In the genomic region with DNA sequence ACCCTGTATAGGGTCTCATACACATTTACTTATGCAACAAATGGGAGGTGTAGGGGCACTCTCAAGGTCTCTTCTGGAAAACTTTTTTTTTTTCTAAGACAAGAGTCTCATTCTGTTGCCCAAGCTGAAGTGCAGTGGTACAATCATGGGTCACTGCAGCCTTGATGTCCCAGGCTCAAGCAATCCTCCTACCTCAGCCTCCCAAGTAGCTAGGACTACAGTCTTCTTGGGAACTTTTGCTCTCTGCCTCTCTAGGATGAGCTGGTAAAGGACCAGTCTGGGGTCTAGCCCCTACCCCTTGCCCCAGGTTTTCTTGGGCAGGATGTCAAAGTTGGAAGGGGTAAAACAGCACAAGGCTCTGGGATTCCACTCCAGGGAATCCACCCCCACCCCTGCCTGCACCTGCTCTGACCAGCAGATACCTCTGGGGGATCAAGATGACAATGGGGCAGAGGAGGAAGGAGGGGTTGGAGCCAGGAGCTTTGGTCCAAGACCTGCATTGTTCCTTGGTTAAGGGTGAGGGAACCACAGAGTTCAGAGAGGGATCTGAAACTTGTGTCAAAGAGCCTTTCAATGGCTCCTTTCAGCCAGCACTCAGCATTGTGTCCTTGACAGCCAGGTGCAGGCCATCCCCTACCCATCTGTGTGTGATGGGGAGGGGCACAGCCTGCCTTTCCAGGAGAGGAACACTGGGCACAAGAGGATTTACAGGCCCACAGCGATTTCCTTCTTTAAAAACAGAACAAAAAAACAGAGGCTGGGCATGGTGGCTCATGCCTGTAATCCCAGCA, we compare ENCODE assay signal across 9 cellular contexts. TPM values are rescaled to one million over a fixed set of nuclear protein-coding genes. Genes with fewer than 3 reads are reported as not detected.
A peak's percentile ranks its signal among the peaks of the same experiment; 100 is the strongest.
DNase-seq lines count a peak whose midpoint lies in the region; ATAC-seq and TF ChIP-seq lines count a peak whose summit lies in the region.
"Had no signal": no experiment of that assay in that cellular context is flagged by ENCODE, and none has a peak within 500 bp of the region (broad histone marks: within the 10 kb centered on the region; RNA-seq: fewer than 3 reads in every experiment).

No MANE protein-coding gene starts in this region.

- BruUV-seq in Panc1 (replicated peaks; lab: Mats Ljungman, UMichigan), result no TSS peak

- TF ChIP-seq EP300 in transverse colon (IDR thresholded peaks at IDR 0.05; ENCODE audit: low read depth), result no peak

- CTCF ChIA-PET in Panc1 (lab: Charles Lee), result no interaction called here

- H3K27ac ChIP-seq in cardiac muscle cell (peak overlapping the region; percentile 73), Panc1 (ENCODE audit: low read length) (peak overlapping the region; percentile 36), hepatocyte (no peak overlapping the region), transverse colon (peak overlapping the region; percentile 8 to 98 (median 78))

- H3K4me1 ChIP-seq in cardiac muscle cell (ENCODE audit: low read depth) (peaks cover 68% of the 10 kb centered on the region), Panc1 (ENCODE audit: control insufficient read depth, insufficient read depth, low read length) (peaks cover 77% of the 10 kb centered on the region), hepatocyte (ENCODE audit: insufficient read depth) (peaks cover 75% of the 10 kb centered on the region), transverse colon (peaks cover 83 to 100% (median 91%) of the 10 kb centered on the region in 4 donors)

- peaks cover 99% of the 10 kb centered on the region for H3K79me2 ChIP-seq in hepatocyte

- peaks cover 99% of the 10 kb centered on the region for H4K20me1 ChIP-seq in hepatocyte (ENCODE audit: insufficient read depth, poor library complexity, severe bottlenecking)

- 36% methylated on average over 1 of the region's 1 CpG for WGBS in hepatocyte (ENCODE audit: low lambda C conversion rate, missing lambda C conversion rate)
- 33% methylated on average over 1 of the region's 1 CpG; no CpG with 5 or more reads in 1 of the 2 donors for WGBS in transverse colon (ENCODE audit: low coverage in 1 of 2), 2 donors

- no peak for TF ChIP-seq POLR2A in transverse colon (IDR thresholded peaks at IDR 0.05)

- ATAC-seq in Right ventricle myocardium superior (ENCODE audit: poor library complexity) (no peak), Panc1 (no peak), omental fat pad (ENCODE audit: low FRiP score) (no peak)

- H3K4me2 ChIP-seq in hepatocyte, result peak overlapping the region; percentile 24

- H3K27me3 ChIP-seq in cardiac muscle cell, result no peaks in the 10 kb centered on the region
- H3K27me3 ChIP-seq in Panc1 (ENCODE audit: control insufficient read depth, insufficient read depth, low read length), result no peaks in the 10 kb centered on the region
- H3K27me3 ChIP-seq in hepatocyte, result no peaks in the 10 kb centered on the region
- no peaks in the 10 kb centered on the region for H3K27me3 ChIP-seq in transverse colon

- no peaks in the 10 kb centered on the region for H3K9me3 ChIP-seq in cardiac muscle cell (ENCODE audit: low read depth)
- no peaks in the 10 kb centered on the region for H3K9me3 ChIP-seq in Panc1 (ENCODE audit: control insufficient read depth, insufficient read depth, low read depth, low read length)
- H3K9me3 ChIP-seq in hepatocyte (ENCODE audit: low read depth), result no peaks in the 10 kb centered on the region
- no peaks in the 10 kb centered on the region for H3K9me3 ChIP-seq in transverse colon

- no peak for DNase-seq in cardiac muscle cell (ENCODE audit: low read depth in 1 of 2, low spot score in 1 of 2)
- DNase-seq in Right ventricle myocardium superior, result no peak
- no peak for DNase-seq in Panc1 (ENCODE audit: low read depth, low spot score)
- DNase-seq in hepatocyte (ENCODE audit: low spot score), result no peak
- no peak for DNase-seq in transverse colon
- no peak for DNase-seq in HPDE6-E6E7 (ENCODE audit: extremely low spot score)
- DNase-seq in effector CD8-positive, alpha-beta T cell (lab: John Stamatoyannopoulos, UW), result no peak
- no peak for DNase-seq in omental fat pad (ENCODE audit: low spot score)
- DNase-seq: HCEC 1CT had no signal

- H3K36me3 ChIP-seq in cardiac muscle cell (peaks cover 1% of the 10 kb centered on the region), Panc1 (ENCODE audit: control insufficient read depth, insufficient read depth, low read length) (no peaks in the 10 kb centered on the region), hepatocyte (replicated peaks; ENCODE audit: insufficient read depth, low read depth) (no peaks in the 10 kb centered on the region), transverse colon (no peaks in the 10 kb centered on the region)

- intact Hi-C loops in Right ventricle myocardium superior (cut with DNase I), result no loop called here
- intact Hi-C loops in Panc1 (cut with micrococcal nuclease; ENCODE audit: unreplicated experiment), result no loop called here
- intact Hi-C loops in transverse colon (cut with DNase I; ENCODE audit: low total_unique reads), result no loop called here

- no peaks in the 10 kb centered on the region for H3K9me2 ChIP-seq in hepatocyte (replicated peaks; ENCODE audit: insufficient read depth)

- TF ChIP-seq CTCF in cardiac muscle cell (IDR thresholded peaks at IDR 0.05; ENCODE audit: low read depth, low read length), result no peak
- TF ChIP-seq CTCF in Panc1 (IDR thresholded peaks at IDR 0.05), result no peak
- no peak for TF ChIP-seq CTCF in hepatocyte (IDR thresholded peaks at IDR 0.05; ENCODE audit: poor library complexity)
- no peak for TF ChIP-seq CTCF in transverse colon (IDR thresholded peaks at IDR 0.05)
- no peak for TF ChIP-seq CTCF in omental fat pad (IDR thresholded peaks at IDR 0.05)

- POLR2A ChIA-PET in Panc1 (lab: Charles Lee), result no interaction called here

- H2AFZ ChIP-seq in hepatocyte, result no peak overlapping the region

- in situ Hi-C loops in Panc1 (cut with HindIII; ENCODE audit: low pct_unique_long_range_greater_than_20kb, low sequenced_read_pairs) (no loop called here), transverse colon (cut with MboI; ENCODE audit: low pct_ligation_motif_present in 1 of 4, low pct_unique_long_range_greater_than_20kb in 1 of 4, low sequenced_read_pairs in 3 of 4) (loop anchor here in 2 of 4 donors (5.0 to 10.0 kb wide), 2 partner anchors 71 to 73 kb away; no protein-coding TSS in a partner anchor)

- H3K4me3 ChIP-seq in cardiac muscle cell, result no peak overlapping the region
- no peak overlapping the region for H3K4me3 ChIP-seq in Panc1 (ENCODE audit: low read depth in 2 of 2, low read length in 2 of 2)
- no peak overlapping the region for H3K4me3 ChIP-seq in hepatocyte
- no peak overlapping the region for H3K4me3 ChIP-seq in transverse colon

RNA-seq across cellular contexts. Expression of a gene that starts 12.2 kb away (rescaled TPM):
- total RNA-seq in cardiac muscle cell (103 and 105 TPM in 2 replicates), Right ventricle myocardium superior (99.5 TPM), Panc1 (2021; ENCODE audit: unreplicated experiment) (120 TPM), hepatocyte (96.8 and 107 TPM in 2 replicates), transverse colon (100 to 1,000 TPM; 174 to 268 (median 231) TPM), omental fat pad (100 to 1,000 TPM; 106 to 179 (median 150) TPM)
- polyA plus RNA-seq in cardiac muscle cell (82.9 and 108 TPM in 2 replicates), hepatocyte (59.3 and 75.9 TPM in 2 replicates)
- 141 TPM for polyA plus RNA-seq in Panc1 (2012; ENCODE audit: insufficient read length)

RNA-seq across cellular contexts. Expression of a gene that starts 15.7 kb away (rescaled TPM):
- 1.6 TPM in 2 replicates for total RNA-seq in cardiac muscle cell
- 1.7 and 2.9 TPM in 2 replicates for polyA plus RNA-seq in cardiac muscle cell
- 2.1 TPM for total RNA-seq in Right ventricle myocardium superior
- 3.1 TPM for total RNA-seq in Panc1 (2021; ENCODE audit: unreplicated experiment)
- polyA plus RNA-seq in Panc1 (2012; ENCODE audit: insufficient read length), result 2.6 TPM
- 1.0 and 2.4 TPM in 2 replicates for total RNA-seq in hepatocyte
- polyA plus RNA-seq in hepatocyte, result 0.93 and 1.3 TPM in 2 replicates
- 10 to 100 TPM in 2 of 4 donors, 1 to 10 TPM in 2; 3.0 to 21.1 (median 9.1) TPM for total RNA-seq in transverse colon
- 1 to 10 TPM; 6.4 to 9.5 (median 8.7) TPM for total RNA-seq in omental fat pad

RNA-seq across cellular contexts. Expression of a gene that starts 51.7 kb away (rescaled TPM):
- total RNA-seq in cardiac muscle cell (22.6 and 34.4 TPM in 2 replicates), Right ventricle myocardium superior (49.5 TPM), Panc1 (2021; ENCODE audit: unreplicated experiment) (40.3 TPM), hepatocyte (15.7 and 25.9 TPM in 2 replicates), transverse colon (10 to 100 TPM in 3 of 4 donors, 1 to 10 TPM in 1; 1.4 to 23.2 (median 18.9) TPM), omental fat pad (10 to 100 TPM; 20.2 to 36.6 (median 25.6) TPM)
- polyA plus RNA-seq in cardiac muscle cell (59.6 and 66.7 TPM in 2 replicates), hepatocyte (38.9 and 46.8 TPM in 2 replicates)
- 28.1 TPM for polyA plus RNA-seq in Panc1 (2012; ENCODE audit: insufficient read length)
